In genomic region chr2:216319771-216320170, GRCh38 we compare ENCODE assay signal across 17 cellular contexts. TPM values are rescaled to one million over a fixed set of nuclear protein-coding genes. Genes with fewer than 3 reads are reported as not detected.
DNase-seq lines count a peak whose midpoint lies in the region; ATAC-seq and TF ChIP-seq lines count a peak whose summit lies in the region.
"Had no signal": no experiment of that assay in that cellular context is flagged by ENCODE, and none has a peak within 500 bp of the region (broad histone marks: within the 10 kb centered on the region; RNA-seq: fewer than 3 reads in every experiment).

No MANE protein-coding gene starts in this region.

- H3K36me3 Mint-ChIP-seq in endothelial cell (ENCODE audit: low read depth, unreplicated experiment) = no peaks in the 10 kb centered on the region
- H3K36me3 Mint-ChIP-seq: activated naive CD4-positive, alpha-beta T cell treated with anti-CD3 and anti-CD28 coated beads, Interleukin-2, amount 10 ng/mL, durations not matched to agents 7 days and 5 days had no signal

- H3K9ac ChIP-seq in HUES48 (ENCODE audit: low read depth, low read length) = no peak overlapping the region

- H3K36me3 ChIP-seq in ACC112 (ENCODE audit: insufficient read depth, low read length) = 0 out of 2 replicates have a peak, but pooled peaks cover 4% of the 10 kb centered on the region
- H3K36me3 ChIP-seq in HUES48 (ENCODE audit: control insufficient read depth, insufficient read depth, low read length) = no peaks in the 10 kb centered on the region
- H3K36me3 ChIP-seq: breast epithelium, gastrocnemius medialis had no signal

- no peaks in the 10 kb centered on the region for H3K9me3 ChIP-seq in HUES48 (ENCODE audit: control insufficient read depth, insufficient read depth, low read length)
- H3K9me3 ChIP-seq: breast epithelium, gastrocnemius medialis, psoas muscle had no signal

- H2AFZ ChIP-seq in ACC112 (ENCODE audit: low read length, unreplicated experiment) = no peak overlapping the region

- H3K4me3 Mint-ChIP-seq in endothelial cell (ENCODE audit: unreplicated experiment) = no peak overlapping the region
- H3K4me3 Mint-ChIP-seq: activated naive CD4-positive, alpha-beta T cell treated with anti-CD3 and anti-CD28 coated beads, Interleukin-2, amount 10 ng/mL, durations not matched to agents 7 days and 5 days; T-helper 17 cell had no signal

- TF ChIP-seq CTCF in endothelial cell (IDR thresholded peaks at IDR 0.05; ENCODE audit: unreplicated experiment) (no peak), GM10266 (IDR thresholded peaks at IDR 0.05; ENCODE audit: control insufficient read depth, insufficient read depth, low read depth, missing control alignments) (no peak)

- peaks cover 26% of the 10 kb centered on the region for H3K4me1 Mint-ChIP-seq in endothelial cell (ENCODE audit: unreplicated experiment)
- H3K4me1 Mint-ChIP-seq: activated naive CD4-positive, alpha-beta T cell treated with anti-CD3 and anti-CD28 coated beads, Interleukin-2, amount 10 ng/mL, durations not matched to agents 7 days and 5 days had no signal

- H3K27ac ChIP-seq in ACC112 (ENCODE audit: low read depth, low read length) (peak overlapping the region; percentile 21; the same call in 1 of the 2 replicates), HUES48 (ENCODE audit: low read depth, low read length) (peak overlapping the region; percentile 63)
- H3K27ac ChIP-seq: breast epithelium, gastrocnemius medialis, psoas muscle had no signal

- H3K4me3 ChIP-seq in ACC112 (ENCODE audit: low read depth, low read length) (no peak overlapping the region), HUES48 (ENCODE audit: low read depth, low read length) (no peak overlapping the region)
- H3K4me3 ChIP-seq: breast epithelium, gastrocnemius medialis, psoas muscle had no signal

- H3K4me1 ChIP-seq in ACC112 (ENCODE audit: control insufficient read depth, insufficient read depth, low read length, unreplicated experiment) (peaks cover 42% of the 10 kb centered on the region), HUES48 (ENCODE audit: control insufficient read depth, insufficient read depth, low read length) (peaks cover 29% of the 10 kb centered on the region)
- H3K4me1 ChIP-seq: breast epithelium, gastrocnemius medialis, psoas muscle had no signal

- H3K9me3 Mint-ChIP-seq in endothelial cell (ENCODE audit: unreplicated experiment) = no peaks in the 10 kb centered on the region
- H3K9me3 Mint-ChIP-seq: activated naive CD4-positive, alpha-beta T cell treated with anti-CD3 and anti-CD28 coated beads, Interleukin-2, amount 10 ng/mL, durations not matched to agents 7 days and 5 days had no signal

- H3K27me3 ChIP-seq in ACC112 (ENCODE audit: insufficient read depth, low read length) (no peaks in the 10 kb centered on the region), HUES48 (ENCODE audit: control insufficient read depth, insufficient read depth, low read length) (no peaks in the 10 kb centered on the region)
- H3K27me3 ChIP-seq: breast epithelium had no signal

- peaks cover 17% of the 10 kb centered on the region for H3K79me2 ChIP-seq in ACC112 (ENCODE audit: control insufficient read depth, insufficient read depth, low read length, unreplicated experiment)

- DNase-seq in endothelial cell (ENCODE audit: low spot score) (no peak), kidney glomerular epithelial cell (lab: John Stamatoyannopoulos, UW) (peak; percentile 49), Kasumi-1 (lab: John Stamatoyannopoulos, UW) (no peak), GM10266 (ENCODE audit: extremely low spot score) (no peak), COLO668 (lab: John Stamatoyannopoulos, UW; ENCODE audit: unreplicated experiment) (no peak)
- DNase-seq: activated naive CD4-positive, alpha-beta T cell treated with anti-CD3 and anti-CD28 coated beads, Interleukin-2, amount 10 ng/mL, durations not matched to agents 7 days and 5 days; gastrocnemius medialis; GF-D8; left colon; psoas muscle; T-helper 17 cell had no signal

- no peak for ATAC-seq in GM21526 (IDR thresholded peaks at IDR 0.05; ENCODE audit: low FRiP score, unreplicated experiment)
- ATAC-seq: activated CD4-positive, CD25-positive, alpha-beta regulatory T cell treated with anti-CD3 and anti-CD28 coated beads, Interleukin-2, amount 50 U/mL, for 24 hours; gastrocnemius medialis; left colon; psoas muscle; Right ventricle myocardium inferior; T-helper 17 cell had no signal

- H3K27ac Mint-ChIP-seq in endothelial cell (ENCODE audit: unreplicated experiment) = peak overlapping the region; percentile 34
- H3K27ac Mint-ChIP-seq: activated naive CD4-positive, alpha-beta T cell treated with anti-CD3 and anti-CD28 coated beads, Interleukin-2, amount 10 ng/mL, durations not matched to agents 7 days and 5 days; T-helper 17 cell had no signal

- H3K27me3 Mint-ChIP-seq in endothelial cell (ENCODE audit: unreplicated experiment) = peaks cover 4% of the 10 kb centered on the region

RNA-seq across cellular contexts. Expression of gene MARCHF4, which starts 52.5 kb away (rescaled TPM):
- 0.46 TPM for total RNA-seq in endothelial cell (ENCODE audit: unreplicated experiment)
- total RNA-seq: breast epithelium, gastrocnemius medialis, psoas muscle, T-helper 17 cell had no signal
